9 cellular contexts compared by ENCODE assay signal in genomic region chr5:181221105-181221791, GRCh38. TPM values are rescaled to one million over a fixed set of nuclear protein-coding genes. Genes with fewer than 3 reads are reported as not detected.
DNase-seq lines count a peak whose midpoint lies in the region; ATAC-seq and TF ChIP-seq lines count a peak whose summit lies in the region.
"Had no signal": no experiment of that assay in that cellular context is flagged by ENCODE, and none has a peak within 500 bp of the region (broad histone marks: within the 10 kb centered on the region; RNA-seq: fewer than 3 reads in every experiment).

No MANE protein-coding gene starts in this region.

- no peaks in the 10 kb centered on the region for H3K9me3 ChIP-seq in NT2/D1 (ENCODE audit: insufficient read depth, low read length)

- H3K4me3 ChIP-seq in NT2/D1 (ENCODE audit: insufficient read length, low read depth), result peak overlapping the region; percentile 19

- peaks cover 13% of the 10 kb centered on the region for H3K36me3 ChIP-seq in NT2/D1 (ENCODE audit: insufficient read depth, insufficient read length, low read length)

- H3K36me3 Mint-ChIP-seq in brain (no peaks in the 10 kb centered on the region), nephron progenitor cell (ENCODE audit: low read depth) (peaks cover 5% of the 10 kb centered on the region)

- H3K27ac Mint-ChIP-seq in brain, result peak overlapping the region; percentile 98 to 100 (median 99)
- H3K27ac Mint-ChIP-seq in nephron progenitor cell, result no peak overlapping the region

- peak overlapping the region; percentile 91 for H3K27ac ChIP-seq in C4-2B

- ATAC-seq in GM19455 (IDR thresholded peaks at IDR 0.05; ENCODE audit: unreplicated experiment), result no peak

- peaks cover 32% of the 10 kb centered on the region for H3K27me3 Mint-ChIP-seq in brain
- peaks cover 37% of the 10 kb centered on the region for H3K27me3 Mint-ChIP-seq in nephron progenitor cell (ENCODE audit: low read depth, poor library complexity)

- H3K4me3 Mint-ChIP-seq in brain, result peak overlapping the region; percentile 93 to 99 (median 97)
- peak overlapping the region; percentile 98 for H3K4me3 Mint-ChIP-seq in nephron progenitor cell

- no peaks in the 10 kb centered on the region for H3K27me3 ChIP-seq in NT2/D1 (ENCODE audit: insufficient read depth, insufficient read length)

- no peak for DNase-seq in NT2/D1 (ENCODE audit: low read depth, low spot score)
- no peak for DNase-seq in nephron progenitor cell
- no peak for DNase-seq in SHP77 (lab: John Stamatoyannopoulos, UW)
- no peak for DNase-seq in SKM-1 (lab: John Stamatoyannopoulos, UW; ENCODE audit: unreplicated experiment)
- DNase-seq in hypothalamus (lab: John Stamatoyannopoulos, UW), result no peak
- DNase-seq: NCI-H446 had no signal

- H3K9me3 Mint-ChIP-seq in brain (peaks cover 0 to 20% (median 0%) of the 10 kb centered on the region in 5 experiments), nephron progenitor cell (peaks cover 6% of the 10 kb centered on the region)

- peak overlapping the region; percentile 59 for H3K9ac ChIP-seq in NT2/D1 (ENCODE audit: insufficient read length, low read depth)

- peaks cover 6% of the 10 kb centered on the region for H3K4me1 ChIP-seq in NT2/D1 (ENCODE audit: insufficient read depth, insufficient read length)

- H3K4me1 Mint-ChIP-seq in brain (peaks cover 67% of the 10 kb centered on the region), nephron progenitor cell (peaks cover 33% of the 10 kb centered on the region)

- TF ChIP-seq CTCF in C4-2B (conservative IDR thresholded peaks at IDR 0.05), result no peak
- TF ChIP-seq CTCF in brain (conservative IDR thresholded peaks at IDR 0.05), result no peak
- no peak for TF ChIP-seq CTCF in nephron progenitor cell (IDR thresholded peaks at IDR 0.05)

RNA-seq across cellular contexts. Expression of gene TRIM41, which starts 1.8 kb away (rescaled TPM):
- polyA plus RNA-seq in brain (ENCODE audit: insufficient read depth, low read depth, low replicate concordance), result 33.0 TPM

RNA-seq across cellular contexts. Expression of gene TRIM7, which starts 16.3 kb away (rescaled TPM):
- polyA plus RNA-seq in brain (ENCODE audit: insufficient read depth, low read depth, low replicate concordance), result 0.22 TPM

RNA-seq across cellular contexts. Expression of gene RACK1, which starts 22.5 kb away (rescaled TPM):
- 2,812 TPM for polyA plus RNA-seq in brain (ENCODE audit: insufficient read depth, low read depth, low replicate concordance)

RNA-seq across cellular contexts. Expression of gene TRIM52, which starts 39.7 kb away (rescaled TPM):
- polyA plus RNA-seq in brain (ENCODE audit: insufficient read depth, low read depth, low replicate concordance), result 3.1 TPM
